Comparison of ENCODE assay signal across 16 cellular contexts in the genomic region with DNA sequence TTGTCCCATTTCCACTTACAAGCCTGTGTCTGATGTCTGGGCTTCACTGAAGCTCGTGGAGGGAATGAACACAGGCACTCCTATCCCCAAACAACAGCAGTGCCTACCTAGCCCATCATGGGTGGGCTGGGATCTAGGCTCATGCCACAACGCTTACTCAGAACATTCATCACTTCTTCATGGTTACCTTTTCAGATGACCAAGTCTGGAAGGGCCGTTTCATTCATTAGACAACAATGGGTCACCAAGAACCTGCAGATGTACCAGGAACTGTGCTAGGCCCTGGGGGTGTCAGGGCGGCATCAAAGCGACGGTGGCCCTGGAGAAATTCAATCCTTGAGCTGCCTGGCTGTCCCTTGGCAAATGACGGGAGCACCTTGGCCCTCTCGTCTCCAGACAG.
"Had no signal": no experiment of that assay in that cellular context is flagged by ENCODE, and none has a peak within 500 bp of the region (broad histone marks: within the 10 kb centered on the region; RNA-seq: fewer than 3 reads in every experiment).

No MANE protein-coding gene starts in this region.

- H3K4me1 ChIP-seq: gastrocnemius medialis, heart right ventricle, right atrium auricular region, tibial artery, upper lobe of right lung, vagina had no signal

- H3K4me2 ChIP-seq: smooth muscle cell had no signal

- H3K36me3 ChIP-seq: gastrocnemius medialis, heart right ventricle, right atrium auricular region, tibial artery, upper lobe of right lung, vagina had no signal

- H3K4me1 Mint-ChIP-seq: immature natural killer cell had no signal

- H3K9me3 Mint-ChIP-seq: immature natural killer cell had no signal

- H3K27ac ChIP-seq: gastrocnemius medialis, heart right ventricle, right atrium auricular region, tibial artery, upper lobe of right lung, vagina had no signal

- H3K27me3 ChIP-seq: gastrocnemius medialis, right atrium auricular region, upper lobe of right lung, vagina had no signal

- H3K9me3 ChIP-seq: gastrocnemius medialis, heart right ventricle, mucosa of descending colon, right atrium auricular region, tibial artery, upper lobe of right lung, vagina had no signal

- H3K36me3 Mint-ChIP-seq: immature natural killer cell; naive thymus-derived CD8-positive, alpha-beta T cell had no signal

- H3K4me3 ChIP-seq: gastrocnemius medialis, heart right ventricle, mucosa of descending colon, right atrium auricular region, smooth muscle cell, tibial artery, upper lobe of right lung, vagina had no signal

- DNase-seq: effector memory CD4-positive, alpha-beta T cell; erythroblast; gastrocnemius medialis; heart right ventricle; immature natural killer cell; kidney glomerular epithelial cell; mucosa of descending colon; naive thymus-derived CD8-positive, alpha-beta T cell; posterior cingulate gyrus; stimulated activated CD4-positive, alpha-beta T cell treated with anti-CD3 and anti-CD28 coated beads, Interleukin-2, amount 100 ng/mL, for 48 hours; stimulated activated naive CD4-positive, alpha-beta T cell treated with Interleukin-2 at 50 U/mL for 16 hours; tibial artery; upper lobe of right lung had no signal

- H3K27ac Mint-ChIP-seq: immature natural killer cell; naive thymus-derived CD8-positive, alpha-beta T cell had no signal

- H3K4me3 Mint-ChIP-seq: immature natural killer cell; naive thymus-derived CD8-positive, alpha-beta T cell had no signal
